Comparison of ENCODE assay signal across 8 cellular contexts in the genomic region with DNA sequence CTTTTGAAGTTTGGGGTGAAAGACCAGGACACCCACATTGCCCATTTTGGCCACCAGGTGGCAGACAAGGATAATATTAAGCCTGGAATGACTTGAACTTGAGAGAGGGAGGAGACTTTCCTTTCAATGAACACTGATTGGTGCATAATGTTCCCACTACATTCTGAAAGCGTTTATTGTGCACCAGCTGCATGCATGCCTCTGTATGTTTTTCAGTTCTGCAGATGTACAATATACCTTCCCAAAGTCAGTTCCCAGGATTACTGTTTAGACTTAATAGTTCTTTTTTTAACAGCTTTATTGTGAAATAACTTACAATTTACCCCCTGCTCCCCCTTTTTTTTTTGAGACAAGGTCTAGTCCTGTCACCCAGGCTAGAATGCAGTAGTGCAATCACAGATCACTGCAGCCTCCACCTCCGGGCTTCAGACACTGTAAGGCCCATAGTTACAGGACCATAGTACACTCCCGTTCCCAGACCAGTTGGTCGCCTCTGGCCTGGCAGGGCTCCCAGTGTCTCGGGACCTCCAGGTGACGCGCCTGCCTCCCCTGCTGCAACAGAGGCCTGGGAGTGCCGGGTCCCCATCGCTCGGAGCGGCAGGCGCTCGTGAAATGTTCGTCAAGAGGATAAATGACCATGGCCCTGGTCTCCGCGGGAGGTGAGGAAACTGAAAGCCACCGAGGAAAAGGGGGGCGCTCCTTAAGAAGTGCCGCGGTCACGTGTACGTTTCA. TPM values are rescaled to one million over a fixed set of nuclear protein-coding genes. Genes with fewer than 3 reads are reported as not detected.
DNase-seq lines count a peak whose midpoint lies in the region; ATAC-seq, FAIRE-seq and TF ChIP-seq lines count a peak whose summit lies in the region.

No MANE protein-coding gene starts in this region.

- no peak for TF ChIP-seq POLR2A in GM18505 (IDR thresholded peaks at IDR 0.05; ENCODE audit: borderline replicate concordance, extremely low read depth, insufficient read depth, insufficient read length)

- H3K4me1 Mint-ChIP-seq in activated CD4-positive, alpha-beta memory T cell treated with anti-CD3 and anti-CD28 coated beads for 36 hours (ENCODE audit: low read depth): peaks cover 19% of the 10 kb centered on the region

- CTCF ChIA-PET in activated CD4-positive, alpha-beta memory T cell treated with anti-CD3 and anti-CD28 coated beads for 36 hours (lab: Charles Lee): interaction anchor here (0.6 to 1.3 kb wide), 11 partner anchors 9 to 250 kb away, joined by 3 to 7 read pairs (median 4); partner anchors contain the start of genes CES3, FBXL8, HSF4 and TRADD

- H3K27me3 Mint-ChIP-seq in activated CD4-positive, alpha-beta memory T cell treated with anti-CD3 and anti-CD28 coated beads for 36 hours: peaks cover 31% of the 10 kb centered on the region

- H3K4me3 Mint-ChIP-seq in activated CD4-positive, alpha-beta memory T cell treated with anti-CD3 and anti-CD28 coated beads for 36 hours: peak overlapping the region; percentile 72

- H3K9me3 Mint-ChIP-seq in activated CD4-positive, alpha-beta memory T cell treated with anti-CD3 and anti-CD28 coated beads for 36 hours: no peaks in the 10 kb centered on the region

- no peak overlapping the region for H3K27ac Mint-ChIP-seq in activated CD4-positive, alpha-beta memory T cell treated with anti-CD3 and anti-CD28 coated beads for 36 hours

- ATAC-seq in GM18505 (IDR thresholded peaks at IDR 0.05; ENCODE audit: unreplicated experiment): peak; percentile 47
- ATAC-seq in HG03432 (IDR thresholded peaks at IDR 0.05; ENCODE audit: unreplicated experiment): peak; percentile 63

- H3K36me3 Mint-ChIP-seq in activated CD4-positive, alpha-beta memory T cell treated with anti-CD3 and anti-CD28 coated beads for 36 hours: peaks cover 7% of the 10 kb centered on the region

- POLR2A ChIA-PET in activated CD4-positive, alpha-beta memory T cell treated with anti-CD3 and anti-CD28 coated beads for 36 hours (lab: Charles Lee): interaction anchor here (0.6 kb wide), 1 partner anchor 397 kb away, joined by 4 read pairs; no protein-coding TSS in a partner anchor

- intact Hi-C loops in activated CD4-positive, alpha-beta memory T cell treated with anti-CD3 and anti-CD28 coated beads for 36 hours (cut with micrococcal nuclease): loop anchor here (2.0 kb wide), 2 partner anchors 53 to 211 kb away; partner anchors contain the start of genes FBXL8 and TRADD

- DNase-seq in NCI-H774 (lab: John Stamatoyannopoulos, UW): peak; percentile 17
- peak; percentile 91 for DNase-seq in activated CD4-positive, alpha-beta memory T cell treated with anti-CD3 and anti-CD28 coated beads for 36 hours
- DNase-seq in effector CD4-positive, alpha-beta T cell: peak; percentile 80
- DNase-seq in lung microvascular endothelial cell (ENCODE audit: low read depth in 2 of 2): peak; percentile 82 to 83
- DNase-seq in stimulated activated CD4-positive, alpha-beta T cell treated with anti-CD3 and anti-CD28 coated beads, TNF-alpha, amount 100 ng/mL, for 4 hours (ENCODE audit: low read depth in 3 of 3): peak; percentile 62 to 79 (median 71)

- peak; percentile 90 for FAIRE-seq in A204.1 (lab: Jason Lieb, UNC)

RNA-seq across cellular contexts. Expression of gene CES2, which starts 12.2 kb away (rescaled TPM):
- total RNA-seq in activated CD4-positive, alpha-beta memory T cell treated with anti-CD3 and anti-CD28 coated beads for 36 hours: 10 to 100 TPM; 32.5 to 32.7 TPM
- 12.7 and 15.9 TPM in 2 replicates for total RNA-seq in lung microvascular endothelial cell

RNA-seq across cellular contexts. Expression of gene CIAO2B, which starts 13.3 kb away (rescaled TPM):
- 100 to 1,000 TPM; 195 to 204 TPM for total RNA-seq in activated CD4-positive, alpha-beta memory T cell treated with anti-CD3 and anti-CD28 coated beads for 36 hours
- total RNA-seq in lung microvascular endothelial cell: 124 and 176 TPM in 2 replicates

RNA-seq across cellular contexts. Expression of gene CES3, which starts 13.6 kb away (rescaled TPM):
- 1 to 10 TPM; 1.6 to 3.0 TPM for total RNA-seq in activated CD4-positive, alpha-beta memory T cell treated with anti-CD3 and anti-CD28 coated beads for 36 hours
- total RNA-seq in lung microvascular endothelial cell: under 0.01 TPM in 1 of 2 replicates, not detected in the other

RNA-seq across cellular contexts. Expression of gene RRAD, which starts 22.1 kb away (rescaled TPM):
- under 1 TPM; 0.48 to 0.65 TPM for total RNA-seq in activated CD4-positive, alpha-beta memory T cell treated with anti-CD3 and anti-CD28 coated beads for 36 hours
- 0.22 and 0.60 TPM in 2 replicates for total RNA-seq in lung microvascular endothelial cell

RNA-seq across cellular contexts. Expression of gene CDH16, which starts 28.8 kb away (rescaled TPM):
- not detected for total RNA-seq in activated CD4-positive, alpha-beta memory T cell treated with anti-CD3 and anti-CD28 coated beads for 36 hours
- total RNA-seq in lung microvascular endothelial cell: not detected in 2 replicates

Comparison
In these comparisons a context has a peak if more than half of its experiments do, and no peak if none do; other contexts are left out.
1. Peak in every context shown above with its lines: DNase-seq and ATAC-seq.
2. DNase-seq: peak in every context shown above with its lines; median percentile 91 in activated CD4-positive, alpha-beta memory T cell treated with anti-CD3 and anti-CD28 coated beads for 36 hours; 82 in lung microvascular endothelial cell; 80 in effector CD4-positive, alpha-beta T cell; 71 in stimulated activated CD4-positive, alpha-beta T cell treated with anti-CD3 and anti-CD28 coated beads, TNF-alpha, amount 100 ng/mL, for 4 hours; 17 in NCI-H774.